16 cellular contexts compared by ENCODE assay signal in the genomic region with DNA sequence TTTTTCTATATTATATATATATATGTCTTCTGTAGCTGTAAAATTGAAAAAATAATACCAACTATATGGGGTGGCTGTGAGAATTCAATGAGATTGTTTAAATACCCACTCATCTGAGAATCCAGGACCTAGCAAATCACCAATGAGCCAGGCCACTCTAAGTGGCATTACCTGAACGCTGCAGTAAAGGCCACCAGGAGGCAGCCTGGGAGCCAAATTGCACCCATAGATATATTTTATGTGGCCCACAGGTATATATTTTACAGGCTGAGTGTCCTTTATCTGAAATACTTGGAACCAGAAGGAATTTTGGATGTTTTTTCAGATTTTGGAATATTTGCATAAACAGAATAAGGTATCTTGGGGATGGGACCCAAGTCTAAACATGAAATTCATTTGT. TPM values are rescaled to one million over a fixed set of nuclear protein-coding genes. Genes with fewer than 3 reads are reported as not detected.
DNase-seq lines count a peak whose midpoint lies in the region; ATAC-seq and TF ChIP-seq lines count a peak whose summit lies in the region.
"Had no signal": no experiment of that assay in that cellular context is flagged by ENCODE, and none has a peak within 500 bp of the region (broad histone marks: within the 10 kb centered on the region; RNA-seq: fewer than 3 reads in every experiment).

No MANE protein-coding gene starts in this region.

- no peak overlapping the region for H3K27ac ChIP-seq in PC-3 (ENCODE audit: low read length)
- no peak overlapping the region for H3K27ac ChIP-seq in neural progenitor cell
- H3K27ac ChIP-seq: SJSA1 had no signal

- no peaks in the 10 kb centered on the region for H3K9me3 ChIP-seq in PC-3 (ENCODE audit: low read length)
- H3K9me3 ChIP-seq in neural progenitor cell (ENCODE audit: low read depth), result no peaks in the 10 kb centered on the region
- H3K9me3 ChIP-seq: SJSA1 had no signal

- H3K4me1 Mint-ChIP-seq in neural progenitor cell, result peaks cover 12% of the 10 kb centered on the region
- H3K4me1 Mint-ChIP-seq in T-cell, result no peaks in the 10 kb centered on the region
- H3K4me1 Mint-ChIP-seq: activated naive CD8-positive, alpha-beta T cell treated with anti-CD3 and anti-CD28 coated beads, Interleukin-2, amount 50 U/mL, for 24 hours; IgD-negative memory B cell had no signal

- BruUV-seq in PC-3 (replicated peaks; lab: Mats Ljungman, UMichigan), result no TSS peak

- H3K9me3 Mint-ChIP-seq in neural progenitor cell (no peaks in the 10 kb centered on the region), T-cell (peaks cover 0 to 3% (median 0%) of the 10 kb centered on the region in 3 donors)
- H3K9me3 Mint-ChIP-seq: activated naive CD8-positive, alpha-beta T cell treated with anti-CD3 and anti-CD28 coated beads, Interleukin-2, amount 50 U/mL, for 24 hours had no signal

- H3K36me3 Mint-ChIP-seq in neural progenitor cell (no peaks in the 10 kb centered on the region), T-cell (peaks cover 11% of the 10 kb centered on the region)
- H3K36me3 Mint-ChIP-seq: IgD-negative memory B cell had no signal

- peak; percentile 13 for DNase-seq in activated CD4-positive, alpha-beta T cell treated with anti-CD3 and anti-CD28 coated beads for 48 hours
- no peak for DNase-seq in activated CD4-positive, alpha-beta T cell treated with anti-CD3 and anti-CD28 coated beads, Interleukin-2, amount 50 U/mL, for 1 hour
- DNase-seq in GM13976 (ENCODE audit: low spot score) (no peak), PC-3 (peak; percentile 10), neural progenitor cell (ENCODE audit: low spot score) (no peak), NCI-H187 (lab: John Stamatoyannopoulos, UW) (no peak), H4 (ENCODE audit: low spot score) (no peak), T-cell (no peak)
- DNase-seq: activated naive CD8-positive, alpha-beta T cell treated with anti-CD3 and anti-CD28 coated beads, Interleukin-2, amount 50 U/mL, for 24 hours; cerebellar nuclear complex; DMS79; NCI-H1694; substantia nigra had no signal

- H4K20me1 ChIP-seq in PC-3 (ENCODE audit: low read length) (no peaks in the 10 kb centered on the region), neural progenitor cell (ENCODE audit: low read depth) (no peaks in the 10 kb centered on the region)

- H3K27me3 ChIP-seq in PC-3 (ENCODE audit: low read length) (no peaks in the 10 kb centered on the region), neural progenitor cell (no peaks in the 10 kb centered on the region)
- H3K27me3 ChIP-seq: SJSA1 had no signal

- TF ChIP-seq CTCF in GM13976 (IDR thresholded peaks at IDR 0.05; ENCODE audit: borderline replicate concordance, control extremely low read depth, extremely low read depth, insufficient read depth, missing control alignments) (peak; percentile 18), PC-3 (conservative IDR thresholded peaks at IDR 0.05; ENCODE audit: low read depth, low read length) (peak; percentile 51), neural progenitor cell (IDR thresholded peaks at IDR 0.05) (peak; percentile 56)

- POLR2A ChIA-PET in PC-3 (lab: Charles Lee; ENCODE audit: unreplicated experiment), result no interaction called here
- POLR2A ChIA-PET in T-cell (lab: Charles Lee), result no interaction called here

- H3K4me3 ChIP-seq in PC-3 (ENCODE audit: low read length) (no peak overlapping the region), neural progenitor cell (no peak overlapping the region)
- H3K4me3 ChIP-seq: SJSA1 had no signal

- ATAC-seq in PC-3, result no peak
- ATAC-seq in T-cell (replicated peaks in 1 of 4), result no peak
- ATAC-seq: activated naive CD8-positive, alpha-beta T cell treated with anti-CD3 and anti-CD28 coated beads, Interleukin-2, amount 50 U/mL, for 24 hours had no signal

- H3K4me1 ChIP-seq in PC-3 (ENCODE audit: insufficient read depth, low read length) (no peaks in the 10 kb centered on the region), neural progenitor cell (peaks cover 11% of the 10 kb centered on the region)
- H3K4me1 ChIP-seq: SJSA1 had no signal

- no peak overlapping the region for H3K4me2 ChIP-seq in PC-3 (ENCODE audit: low read length)
- H3K4me2 ChIP-seq in neural progenitor cell, result no peak overlapping the region

- CTCF ChIA-PET in PC-3 (lab: Charles Lee), result no interaction called here
- CTCF ChIA-PET in T-cell (lab: Charles Lee), result no interaction called here

- no peak overlapping the region for H3K27ac Mint-ChIP-seq in neural progenitor cell
- H3K27ac Mint-ChIP-seq in T-cell, result no peak overlapping the region
- H3K27ac Mint-ChIP-seq: activated naive CD8-positive, alpha-beta T cell treated with anti-CD3 and anti-CD28 coated beads, Interleukin-2, amount 50 U/mL, for 24 hours; IgD-negative memory B cell had no signal

- intact Hi-C loops in PC-3 (cut with micrococcal nuclease), result no loop called here

- H3K27me3 Mint-ChIP-seq in neural progenitor cell (ENCODE audit: insufficient read depth, low read depth) (peaks cover 6% of the 10 kb centered on the region), T-cell (no peaks in the 10 kb centered on the region)
- H3K27me3 Mint-ChIP-seq: activated naive CD8-positive, alpha-beta T cell treated with anti-CD3 and anti-CD28 coated beads, Interleukin-2, amount 50 U/mL, for 24 hours had no signal

- no peaks in the 10 kb centered on the region for H3K9me2 ChIP-seq in PC-3 (replicated peaks; ENCODE audit: low read length)

- H3K9ac ChIP-seq in PC-3 (ENCODE audit: low read length) (no peak overlapping the region), neural progenitor cell (no peak overlapping the region)

- H3K4me3 Mint-ChIP-seq in neural progenitor cell (no peak overlapping the region), T-cell (no peak overlapping the region)
- H3K4me3 Mint-ChIP-seq: activated naive CD8-positive, alpha-beta T cell treated with anti-CD3 and anti-CD28 coated beads, Interleukin-2, amount 50 U/mL, for 24 hours; IgD-negative memory B cell had no signal

- H3K36me3 ChIP-seq in PC-3 (ENCODE audit: low read depth, low read length) (no peaks in the 10 kb centered on the region), neural progenitor cell (no peaks in the 10 kb centered on the region)
- H3K36me3 ChIP-seq: SJSA1 had no signal

- no peak overlapping the region for H2AFZ ChIP-seq in PC-3 (ENCODE audit: low read length)
- no peak overlapping the region for H2AFZ ChIP-seq in neural progenitor cell (replicated peaks)

- H3K79me2 ChIP-seq in PC-3 (ENCODE audit: low read length), result no peaks in the 10 kb centered on the region
- no peaks in the 10 kb centered on the region for H3K79me2 ChIP-seq in neural progenitor cell (ENCODE audit: low read depth)

- H3F3A ChIP-seq in PC-3 (ENCODE audit: low read length, unreplicated experiment), result no peaks in the 10 kb centered on the region
- H3F3A ChIP-seq in neural progenitor cell (ENCODE audit: low read depth), result peaks cover 10% of the 10 kb centered on the region

- in situ Hi-C loops in GM13976 (cut with MboI; ENCODE audit: low sequenced_read_pairs, unreplicated experiment), result no loop called here

RNA-seq across cellular contexts. Expression of gene C4orf50, which starts 58.2 kb away (rescaled TPM):
- total RNA-seq in PC-3 (2014; rRNA removed) (not detected in 2 replicates), neural progenitor cell (ENCODE audit: low replicate concordance) (0.09 and 0.32 TPM in 2 replicates), T-cell (1 to 10 TPM in 1 of 5 donors, under 1 TPM in 4; 0.28 to 3.0 (median 0.54) TPM)
- total RNA-seq in H4 (2014; rRNA removed; shearing (Covaris generic)), result 0.02 TPM in 2 replicates
- total RNA-seq: endothelial cell of umbilical vein, SJSA1 had no signal

Comparison
In these comparisons a context has a peak if more than half of its experiments do, and no peak if none do; other contexts are left out.
1. DNase-seq: peak in activated CD4-positive, alpha-beta T cell treated with anti-CD3 and anti-CD28 coated beads for 48 hours (single experiment) and PC-3 (single experiment); none in activated CD4-positive, alpha-beta T cell treated with anti-CD3 and anti-CD28 coated beads, Interleukin-2, amount 50 U/mL, for 1 hour (single experiment), GM13976 (single experiment), neural progenitor cell (single experiment), NCI-H187 (0 of 2), H4 (single experiment) and T-cell (0 of 34).
2. Peak in every context shown above with its lines, with median percentiles within 50 percentile points of each other: CTCF ChIP-seq.